8 cellular contexts compared by ENCODE assay signal in genomic region chr12:53234236-53234635, GRCh38. TPM values are rescaled to one million over a fixed set of nuclear protein-coding genes. Genes with fewer than 3 reads are reported as not detected.
DNase-seq lines count a peak whose midpoint lies in the region; ATAC-seq and TF ChIP-seq lines count a peak whose summit lies in the region.

No MANE protein-coding gene starts in this region.

- H4K20me1 ChIP-seq in smooth muscle cell (ENCODE audit: low read depth): no peaks in the 10 kb centered on the region

- peak; percentile 30 to 47 for ATAC-seq in right cardiac atrium
- ATAC-seq in HG03571 (IDR thresholded peaks at IDR 0.05; ENCODE audit: unreplicated experiment): no peak
- ATAC-seq in GM18517 (IDR thresholded peaks at IDR 0.05; ENCODE audit: unreplicated experiment): no peak

- peak overlapping the region; percentile 23 for H2AFZ ChIP-seq in smooth muscle cell (ENCODE audit: low read depth)

- peak overlapping the region; percentile 58 for H3K4me3 ChIP-seq in SK-N-MC
- H3K4me3 ChIP-seq in right cardiac atrium (ENCODE audit: low read length): no peak overlapping the region
- no peak overlapping the region for H3K4me3 ChIP-seq in smooth muscle cell

- intact Hi-C loops in right cardiac atrium (cut with DNase I): no loop called here

- H3K4me2 ChIP-seq in smooth muscle cell: peak overlapping the region; percentile 90

- H3K27me3 ChIP-seq in right cardiac atrium (ENCODE audit: control insufficient read depth, insufficient read depth) (no peaks in the 10 kb centered on the region), smooth muscle cell (ENCODE audit: low read depth) (no peaks in the 10 kb centered on the region)

- H3K79me2 ChIP-seq in smooth muscle cell (ENCODE audit: low read depth): peaks cover 7% of the 10 kb centered on the region

- peaks cover 15% of the 10 kb centered on the region for H3K4me1 ChIP-seq in right cardiac atrium (ENCODE audit: control insufficient read depth, insufficient read depth, low read length)
- H3K4me1 ChIP-seq in smooth muscle cell (ENCODE audit: low read depth): peaks cover 35% of the 10 kb centered on the region

- DNase-seq in NCI-H1436 (lab: John Stamatoyannopoulos, UW) (peak; percentile 25), NCI-H1436 treated with DMSO at 0.1 percent for 48 hours (lab: John Stamatoyannopoulos, UW) (no peak), SK-N-MC (ENCODE audit: low read depth, low spot score) (no peak), right cardiac atrium (peak; percentile 72 to 92 (median 89)), smooth muscle cell (lab: John Stamatoyannopoulos, UW; ENCODE audit: unreplicated experiment) (no peak)
- no peak for DNase-seq in activated CD4-positive, CD25-positive, alpha-beta regulatory T cell treated with anti-CD3 and anti-CD28 coated beads, Interleukin-2, amount 50 U/mL, for 72 hours

- peaks cover 2% of the 10 kb centered on the region for H3F3A ChIP-seq in smooth muscle cell (ENCODE audit: low read depth)

- H3K9ac ChIP-seq in SK-N-MC (ENCODE audit: insufficient read length) (no peak overlapping the region), smooth muscle cell (ENCODE audit: low read depth) (no peak overlapping the region)

- 6% methylated on average over 13 of the region's 13 CpGs for WGBS in right cardiac atrium
- 5% methylated on average over 13 of the region's 13 CpGs for WGBS in smooth muscle cell (ENCODE audit: low lambda C conversion rate)

- no peak for TF ChIP-seq CTCF in smooth muscle cell (IDR thresholded peaks at IDR 0.05; ENCODE audit: borderline replicate concordance, insufficient read depth, poor library complexity, severe bottlenecking)

- H3K27ac ChIP-seq in SK-N-MC: peak overlapping the region; percentile 69
- peak overlapping the region; percentile 16 for H3K27ac ChIP-seq in right cardiac atrium (ENCODE audit: low read length)
- no peak overlapping the region for H3K27ac ChIP-seq in smooth muscle cell (ENCODE audit: low read depth)

- H3K9me3 ChIP-seq in SK-N-MC (ENCODE audit: low read depth, low read length) (no peaks in the 10 kb centered on the region), right cardiac atrium (ENCODE audit: control insufficient read depth, low read length) (no peaks in the 10 kb centered on the region), smooth muscle cell (replicated peaks; ENCODE audit: low read depth) (no peaks in the 10 kb centered on the region)

- H3K36me3 ChIP-seq in SK-N-MC (ENCODE audit: insufficient read depth, low read length) (no peaks in the 10 kb centered on the region), smooth muscle cell (ENCODE audit: low read depth) (no peaks in the 10 kb centered on the region)

RNA-seq across cellular contexts. Expression of gene RARG, which starts 2.2 kb away (rescaled TPM):
- total RNA-seq in right cardiac atrium: 10 to 100 TPM; 11.7 to 26.2 (median 23.4) TPM
- 10.5 TPM for polyA plus RNA-seq in right cardiac atrium
- 19.9 and 21.8 TPM in 2 replicates for total RNA-seq in smooth muscle cell
- polyA plus RNA-seq in smooth muscle cell: 31.3 and 32.9 TPM in 2 replicates

RNA-seq across cellular contexts. Expression of gene ITGB7, which starts 27.2 kb away (rescaled TPM):
- 1 to 10 TPM in 2 of 4 donors, under 1 TPM in 2; 0.88 to 2.8 (median 1.3) TPM for total RNA-seq in right cardiac atrium
- polyA plus RNA-seq in right cardiac atrium: 0.45 TPM
- total RNA-seq in smooth muscle cell: 5.8 TPM in 1 of 2 replicates, not detected in the other
- polyA plus RNA-seq in smooth muscle cell: 1.5 TPM in 1 of 2 replicates, not detected in the other

RNA-seq across cellular contexts. Expression of gene ESPL1, which starts 33.9 kb away (rescaled TPM):
- 1 to 10 TPM in 1 of 4 donors, under 1 TPM in 3; 0.23 to 1.2 (median 0.40) TPM for total RNA-seq in right cardiac atrium
- 0.11 TPM for polyA plus RNA-seq in right cardiac atrium
- 3.1 and 4.7 TPM in 2 replicates for total RNA-seq in smooth muscle cell
- 2.0 and 3.5 TPM in 2 replicates for polyA plus RNA-seq in smooth muscle cell

RNA-seq across cellular contexts. Expression of gene CSAD, which starts 53.5 kb away (rescaled TPM):
- total RNA-seq in right cardiac atrium (10 to 100 TPM; 10.3 to 13.0 (median 12.3) TPM), smooth muscle cell (9.0 and 10.6 TPM in 2 replicates)
- polyA plus RNA-seq in right cardiac atrium (16.2 TPM), smooth muscle cell (4.8 and 11.8 TPM in 2 replicates)

RNA-seq across cellular contexts. Expression of gene ZNF740, which starts 53.7 kb away (rescaled TPM):
- 10 to 100 TPM; 13.8 to 29.9 (median 22.4) TPM for total RNA-seq in right cardiac atrium
- polyA plus RNA-seq in right cardiac atrium: 5.3 TPM
- 5.2 and 7.6 TPM in 2 replicates for total RNA-seq in smooth muscle cell
- 1.0 and 3.1 TPM in 2 replicates for polyA plus RNA-seq in smooth muscle cell

Comparison
In these comparisons a context has a peak if more than half of its experiments do, and no peak if none do; other contexts are left out.
1. DNase-seq: peak in NCI-H1436 (single experiment) and right cardiac atrium (3 of 3); none in NCI-H1436 treated with DMSO at 0.1 percent for 48 hours (single experiment), SK-N-MC (single experiment), smooth muscle cell (single experiment) and activated CD4-positive, CD25-positive, alpha-beta regulatory T cell treated with anti-CD3 and anti-CD28 coated beads, Interleukin-2, amount 50 U/mL, for 72 hours (single experiment).
2. ATAC-seq: peak in right cardiac atrium (2 of 2); none in HG03571 (single experiment) and GM18517 (single experiment).